ENCODE assay signal across 19 cellular contexts in genomic region chr5:43553381-43553780, GRCh38. TPM values are rescaled to one million over a fixed set of nuclear protein-coding genes. Genes with fewer than 3 reads are reported as not detected.
DNase-seq lines count a peak whose midpoint lies in the region; ATAC-seq and TF ChIP-seq lines count a peak whose summit lies in the region.
"Had no signal": no experiment of that assay in that cellular context is flagged by ENCODE, and none has a peak within 500 bp of the region (broad histone marks: within the 10 kb centered on the region; RNA-seq: fewer than 3 reads in every experiment).

No MANE protein-coding gene starts in this region.

- DNase-seq in GM23338 (ENCODE audit: low spot score) = no peak
- peak; percentile 20 for DNase-seq in epithelial cell of esophagus (ENCODE audit: low read depth)
- DNase-seq in retinal pigment epithelial cell (ENCODE audit: low read depth) = peak; percentile 42
- DNase-seq in GF-D8 (lab: John Stamatoyannopoulos, UW) = no peak
- DNase-seq in MG63 = no peak
- DNase-seq in coronary artery (ENCODE audit: low spot score) = no peak
- DNase-seq: activated CD4-positive, alpha-beta T cell treated with anti-CD3 and anti-CD28 coated beads for 1 hour; AML-193; caudate nucleus; GDM1; natural killer cell; NCI-H69 had no signal

- H3K27ac ChIP-seq in GM23338 (ENCODE audit: low read depth) (no peak overlapping the region), OCI-LY3 (ENCODE audit: low read length) (no peak overlapping the region), coronary artery (no peak overlapping the region)
- H3K27ac ChIP-seq: esophagus muscularis mucosa had no signal

- H3K27me3 ChIP-seq in GM23338 (ENCODE audit: insufficient read depth) (no peaks in the 10 kb centered on the region), OCI-LY3 (ENCODE audit: low read depth, low read length) (no peaks in the 10 kb centered on the region), MG63 (no peaks in the 10 kb centered on the region)
- H3K27me3 ChIP-seq: esophagus muscularis mucosa had no signal

- no peak overlapping the region for H3K4me3 Mint-ChIP-seq in GM23338
- H3K4me3 Mint-ChIP-seq: activated T-helper 17 cell treated with anti-CD3 and anti-CD28 coated beads, Interleukin-2, amount 50 U/mL, for 72 hours; memory B cell; natural killer cell had no signal

- H4K20me1 ChIP-seq in GM23338 (replicated peaks; ENCODE audit: insufficient read depth) = peaks cover 26% of the 10 kb centered on the region
- H4K20me1 ChIP-seq in OCI-LY3 (ENCODE audit: insufficient read depth, low read length) = peaks cover 14% of the 10 kb centered on the region; the same call in 1 of the 2 replicates

- H3K4me1 Mint-ChIP-seq in GM23338 = peaks cover 8% of the 10 kb centered on the region; the same call in 2 of the 3 replicates

- H3K4me2 ChIP-seq in GM23338 = 0 out of 2 replicates have a peak overlapping the region, but pooled peaks have one; percentile 88
- H3K4me2 ChIP-seq in OCI-LY3 (ENCODE audit: low read length) = 0 out of 2 replicates have a peak overlapping the region, but pooled peaks have one; percentile 3

- no peaks in the 10 kb centered on the region for H3K9me3 Mint-ChIP-seq in GM23338
- H3K9me3 Mint-ChIP-seq: activated T-helper 17 cell treated with anti-CD3 and anti-CD28 coated beads, Interleukin-2, amount 50 U/mL, for 72 hours; memory B cell; natural killer cell had no signal

- H3K36me3 ChIP-seq in GM23338 (ENCODE audit: insufficient read depth) (peaks cover 38% of the 10 kb centered on the region), OCI-LY3 (replicated peaks; ENCODE audit: low read depth, low read length) (peaks cover 50% of the 10 kb centered on the region), MG63 (peaks cover 78% of the 10 kb centered on the region)

- H3K4me3 ChIP-seq in GM23338 (no peak overlapping the region), OCI-LY3 (ENCODE audit: low read length) (no peak overlapping the region), epithelial cell of esophagus (ENCODE audit: low read length) (no peak overlapping the region), retinal pigment epithelial cell (ENCODE audit: low read length) (no peak overlapping the region), MG63 (no peak overlapping the region), coronary artery (no peak overlapping the region)
- H3K4me3 ChIP-seq: esophagus muscularis mucosa had no signal

- H3K36me3 Mint-ChIP-seq in GM23338 (ENCODE audit: low read depth) = peaks cover 19% of the 10 kb centered on the region
- H3K36me3 Mint-ChIP-seq: natural killer cell had no signal

- H2AFZ ChIP-seq in GM23338 (no peak overlapping the region), OCI-LY3 (ENCODE audit: low read depth, low read length) (no peak overlapping the region)

- H3K27ac Mint-ChIP-seq in GM23338 = no peak overlapping the region
- H3K27ac Mint-ChIP-seq: activated T-helper 17 cell treated with anti-CD3 and anti-CD28 coated beads, Interleukin-2, amount 50 U/mL, for 72 hours; memory B cell; natural killer cell; progenitor cell of endocrine pancreas had no signal

- H3K79me2 ChIP-seq in GM23338 (replicated peaks; ENCODE audit: insufficient read depth) (peaks cover 79% of the 10 kb centered on the region), OCI-LY3 (ENCODE audit: low read length) (peaks cover 78% of the 10 kb centered on the region)

- no peak for ATAC-seq in GM23338
- ATAC-seq in HG03097 (IDR thresholded peaks at IDR 0.05; ENCODE audit: low FRiP score, unreplicated experiment) = no peak
- ATAC-seq: activated T-helper 17 cell treated with anti-CD3 and anti-CD28 coated beads, Interleukin-2, amount 50 U/mL, for 72 hours; natural killer cell; Panc1 had no signal

- H3K27me3 Mint-ChIP-seq in GM23338 (ENCODE audit: insufficient read depth, low read depth, poor library complexity) = peaks cover 11% of the 10 kb centered on the region
- H3K27me3 Mint-ChIP-seq: activated T-helper 17 cell treated with anti-CD3 and anti-CD28 coated beads, Interleukin-2, amount 50 U/mL, for 72 hours; memory B cell; progenitor cell of endocrine pancreas had no signal

- H3K9me3 ChIP-seq in OCI-LY3 (ENCODE audit: insufficient read depth, low read length) (no peaks in the 10 kb centered on the region), MG63 (no peaks in the 10 kb centered on the region)
- H3K9me3 ChIP-seq: esophagus muscularis mucosa had no signal

- no peak overlapping the region for H3K9ac ChIP-seq in OCI-LY3 (ENCODE audit: low read length)

- H3K4me1 ChIP-seq in GM23338 (ENCODE audit: insufficient read depth) = peaks cover 27% of the 10 kb centered on the region
- peaks cover 24% of the 10 kb centered on the region for H3K4me1 ChIP-seq in OCI-LY3 (ENCODE audit: low read length)

- no peaks in the 10 kb centered on the region for H3K9me2 ChIP-seq in GM23338 (ENCODE audit: insufficient read depth)

- TF ChIP-seq CTCF in GM23338 (conservative IDR thresholded peaks at IDR 0.05; ENCODE audit: low read depth in 2 of 2) (no peak), OCI-LY3 (IDR thresholded peaks at IDR 0.05; ENCODE audit: low read depth, low read length) (no peak), epithelial cell of esophagus (IDR thresholded peaks at IDR 0.05; ENCODE audit: insufficient read depth, low read depth, low read length, missing control alignments) (no peak), retinal pigment epithelial cell (conservative IDR thresholded peaks at IDR 0.05; ENCODE audit: low read depth, low read length) (no peak), coronary artery (IDR thresholded peaks at IDR 0.05) (no peak)

- no peaks in the 10 kb centered on the region for H3F3A ChIP-seq in GM23338 (replicated peaks; ENCODE audit: low read depth)

TF ChIP-seq in GM23338, 12 proteins besides CTCF, POLR2A, EP300 and RAD21 (continues in another document):
- TF ChIP-seq, protein P1, sequence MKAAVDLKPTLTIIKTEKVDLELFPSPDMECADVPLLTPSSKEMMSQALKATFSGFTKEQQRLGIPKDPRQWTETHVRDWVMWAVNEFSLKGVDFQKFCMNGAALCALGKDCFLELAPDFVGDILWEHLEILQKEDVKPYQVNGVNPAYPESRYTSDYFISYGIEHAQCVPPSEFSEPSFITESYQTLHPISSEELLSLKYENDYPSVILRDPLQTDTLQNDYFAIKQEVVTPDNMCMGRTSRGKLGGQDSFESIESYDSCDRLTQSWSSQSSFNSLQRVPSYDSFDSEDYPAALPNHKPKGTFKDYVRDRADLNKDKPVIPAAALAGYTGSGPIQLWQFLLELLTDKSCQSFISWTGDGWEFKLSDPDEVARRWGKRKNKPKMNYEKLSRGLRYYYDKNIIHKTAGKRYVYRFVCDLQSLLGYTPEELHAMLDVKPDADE (IDR thresholded peaks at IDR 0.05) = no peak
- TF ChIP-seq EZH2 (IDR thresholded peaks at IDR 0.05; ENCODE audit: low read depth, unreplicated experiment) = no peak
- TF ChIP-seq NANOG (IDR thresholded peaks at IDR 0.05; ENCODE audit: borderline replicate concordance) = no peak
- TF ChIP-seq STAT1 (IDR thresholded peaks at IDR 0.05; ENCODE audit: unreplicated experiment) = no peak
- TF ChIP-seq CREB1 (CRISPR knock-in tag; IDR thresholded peaks at IDR 0.05; ENCODE audit: low read depth) = no peak
- no peak for TF ChIP-seq ZNF114 (CRISPR knock-in tag; IDR thresholded peaks at IDR 0.05)
- TF ChIP-seq, protein P2, sequence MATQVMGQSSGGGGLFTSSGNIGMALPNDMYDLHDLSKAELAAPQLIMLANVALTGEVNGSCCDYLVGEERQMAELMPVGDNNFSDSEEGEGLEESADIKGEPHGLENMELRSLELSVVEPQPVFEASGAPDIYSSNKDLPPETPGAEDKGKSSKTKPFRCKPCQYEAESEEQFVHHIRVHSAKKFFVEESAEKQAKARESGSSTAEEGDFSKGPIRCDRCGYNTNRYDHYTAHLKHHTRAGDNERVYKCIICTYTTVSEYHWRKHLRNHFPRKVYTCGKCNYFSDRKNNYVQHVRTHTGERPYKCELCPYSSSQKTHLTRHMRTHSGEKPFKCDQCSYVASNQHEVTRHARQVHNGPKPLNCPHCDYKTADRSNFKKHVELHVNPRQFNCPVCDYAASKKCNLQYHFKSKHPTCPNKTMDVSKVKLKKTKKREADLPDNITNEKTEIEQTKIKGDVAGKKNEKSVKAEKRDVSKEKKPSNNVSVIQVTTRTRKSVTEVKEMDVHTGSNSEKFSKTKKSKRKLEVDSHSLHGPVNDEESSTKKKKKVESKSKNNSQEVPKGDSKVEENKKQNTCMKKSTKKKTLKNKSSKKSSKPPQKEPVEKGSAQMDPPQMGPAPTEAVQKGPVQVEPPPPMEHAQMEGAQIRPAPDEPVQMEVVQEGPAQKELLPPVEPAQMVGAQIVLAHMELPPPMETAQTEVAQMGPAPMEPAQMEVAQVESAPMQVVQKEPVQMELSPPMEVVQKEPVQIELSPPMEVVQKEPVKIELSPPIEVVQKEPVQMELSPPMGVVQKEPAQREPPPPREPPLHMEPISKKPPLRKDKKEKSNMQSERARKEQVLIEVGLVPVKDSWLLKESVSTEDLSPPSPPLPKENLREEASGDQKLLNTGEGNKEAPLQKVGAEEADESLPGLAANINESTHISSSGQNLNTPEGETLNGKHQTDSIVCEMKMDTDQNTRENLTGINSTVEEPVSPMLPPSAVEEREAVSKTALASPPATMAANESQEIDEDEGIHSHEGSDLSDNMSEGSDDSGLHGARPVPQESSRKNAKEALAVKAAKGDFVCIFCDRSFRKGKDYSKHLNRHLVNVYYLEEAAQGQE (IDR thresholded peaks at IDR 0.05; ENCODE audit: unreplicated experiment) = no peak
- no peak for TF ChIP-seq ZNF331 (CRISPR knock-in tag; IDR thresholded peaks at IDR 0.05; ENCODE audit: low read depth)
- no peak for TF ChIP-seq POLR2AphosphoS5 (IDR thresholded peaks at IDR 0.05; ENCODE audit: low read depth)
- TF ChIP-seq EZH2phosphoT487 (IDR thresholded peaks at IDR 0.05; ENCODE audit: unreplicated experiment) = no peak
- no peak for TF ChIP-seq JUNB (IDR thresholded peaks at IDR 0.05; ENCODE audit: unreplicated experiment)

RNA-seq across cellular contexts. Expression of gene PAIP1, which starts 3.5 kb away (rescaled TPM):
- 140 and 141 TPM in 2 replicates for total RNA-seq in GM23338 (2014; rRNA removed; shearing (Covaris generic))
- 108 and 113 TPM in 2 replicates for polyA plus RNA-seq in GM23338 (2016; fragmentation: Nextera tagmentation; extraction: Ambion mirVana)
- total RNA-seq in MG63 (2014; rRNA removed; shearing (Covaris generic); ENCODE audit: low replicate concordance) = 175 and 176 TPM in 2 replicates

RNA-seq across cellular contexts. Expression of gene C5orf34, which starts 38.4 kb away (rescaled TPM):
- total RNA-seq in GM23338 (2014; rRNA removed; shearing (Covaris generic)) = 11.8 and 15.3 TPM in 2 replicates
- polyA plus RNA-seq in GM23338 (2016; fragmentation: Nextera tagmentation; extraction: Ambion mirVana) = 9.6 and 12.2 TPM in 2 replicates
- 12.4 and 19.1 TPM in 2 replicates for total RNA-seq in MG63 (2014; rRNA removed; shearing (Covaris generic); ENCODE audit: low replicate concordance)

RNA-seq across cellular contexts. Expression of gene NNT, which starts 49.6 kb away (rescaled TPM):
- 15.9 and 27.3 TPM in 2 replicates for total RNA-seq in GM23338 (2014; rRNA removed; shearing (Covaris generic))
- 7.5 and 10.8 TPM in 2 replicates for polyA plus RNA-seq in GM23338 (2016; fragmentation: Nextera tagmentation; extraction: Ambion mirVana)
- total RNA-seq in MG63 (2014; rRNA removed; shearing (Covaris generic); ENCODE audit: low replicate concordance) = 39.0 and 88.6 TPM in 2 replicates

Comparison
In these comparisons a context has a peak if more than half of its experiments do, and no peak if none do; other contexts are left out.
1. DNase-seq: peak in epithelial cell of esophagus (single experiment) and retinal pigment epithelial cell (single experiment); none in GM23338 (single experiment), GF-D8 (single experiment), MG63 (single experiment) and coronary artery (single experiment).